5 cellular contexts compared by ENCODE assay signal in genomic region chr7:68456469-68456868, GRCh38.
A peak's percentile ranks its signal among the peaks of the same experiment; 100 is the strongest.
TF ChIP-seq lines count a peak whose summit lies in the region.

No MANE protein-coding gene starts in this region.

TF ChIP-seq in SK-N-SH treated with all-trans-retinoic acid at 6 μM for 48 hours, 23 proteins besides CTCF, POLR2A, EP300 and RAD21:
- TF ChIP-seq ZNF8 (CRISPR knock-in tag; IDR thresholded peaks at IDR 0.05) (peak; percentile 84), ZNF565 (CRISPR knock-in tag; conservative IDR thresholded peaks at IDR 0.05; ENCODE audit: low read depth) (no peak)

TF ChIP-seq in SK-N-SH, 30 proteins besides CTCF, POLR2A, EP300 and RAD21:
- TF ChIP-seq NFIC (IDR thresholded peaks at IDR 0.05; ENCODE audit: borderline replicate concordance), result no peak
- no peak for TF ChIP-seq MXI1 (IDR thresholded peaks at IDR 0.05; ENCODE audit: low read depth, low read length)
- no peak for TF ChIP-seq JUND (IDR thresholded peaks at IDR 0.05)
- no peak for TF ChIP-seq FOXM1 (IDR thresholded peaks at IDR 0.05; ENCODE audit: low read depth)
- TF ChIP-seq GATA2 (CRISPR knock-in tag; IDR thresholded peaks at IDR 0.05), result no peak
- no peak for TF ChIP-seq YY1 (IDR thresholded peaks at IDR 0.05; ENCODE audit: low read depth)
- no peak for TF ChIP-seq ELF1 (IDR thresholded peaks at IDR 0.05)
TF ChIP-seq in SK-N-SH: peak in this region for 0.

TF ChIP-seq in HEK293, 187 proteins besides CTCF, POLR2A, EP300 and RAD21:
- TF ChIP-seq KLF7 (tag by site-specific recombination; IDR thresholded peaks at IDR 0.05; ENCODE audit: borderline replicate concordance), result no peak
- no peak for TF ChIP-seq ZNF449 (tag by site-specific recombination; IDR thresholded peaks at IDR 0.05)
- TF ChIP-seq ZBTB26 (tag by site-specific recombination; optimal IDR thresholded peaks at IDR 0.05), result no peak
- TF ChIP-seq ZNF121 (tag by site-specific recombination; IDR thresholded peaks at IDR 0.05), result no peak
- TF ChIP-seq ZNF146 (tag by site-specific recombination; IDR thresholded peaks at IDR 0.05), result peak; percentile 33; the same call in 1 of the 2 replicates
- TF ChIP-seq ZNF324 (tag by site-specific recombination; IDR thresholded peaks at IDR 0.05), result no peak
- TF ChIP-seq ZNF76 (tag by site-specific recombination; IDR thresholded peaks at IDR 0.05; ENCODE audit: borderline replicate concordance, low read depth), result no peak
- TF ChIP-seq ZNF585B (tag by site-specific recombination; IDR thresholded peaks at IDR 0.05), result no peak

TF ChIP-seq in WTC11, 78 proteins besides CTCF, POLR2A, EP300 and RAD21:
- no peak for TF ChIP-seq ATF3 (CRISPR knock-in tag; conservative IDR thresholded peaks at IDR 0.05)
- TF ChIP-seq IRF1 (CRISPR knock-in tag; IDR thresholded peaks at IDR 0.05), result no peak
- TF ChIP-seq GTF2I (CRISPR knock-in tag; conservative IDR thresholded peaks at IDR 0.05), result peak; percentile 59; the same call in 1 of the 2 replicates
- TF ChIP-seq ZMAT4 (CRISPR knock-in tag; IDR thresholded peaks at IDR 0.05), result no peak

TF ChIP-seq in K562, 482 proteins besides CTCF, POLR2A, EP300 and RAD21:
- TF ChIP-seq RBM25 (IDR thresholded peaks at IDR 0.05; ENCODE audit: low read depth, low read length, severe bottlenecking) (peak; percentile 31), ZNF146 (CRISPR knock-in tag; IDR thresholded peaks at IDR 0.05; ENCODE audit: unreplicated experiment) (peak; percentile 53), NFRKB (IDR thresholded peaks at IDR 0.05; ENCODE audit: low read depth) (no peak)
